ENCODE assay signal across 1 cellular context in genomic region chr12:55780695-55781094, GRCh38.
TF ChIP-seq lines count a peak whose summit lies in the region.

No MANE protein-coding gene starts in this region.

TF ChIP-seq in IMR-90, 13 proteins besides CTCF, POLR2A, EP300 and RAD21 (continued from another document):
- TF ChIP-seq FOS (IDR thresholded peaks at IDR 0.05; ENCODE audit: low read depth, low read length), result no peak
- TF ChIP-seq CEBPB (IDR thresholded peaks at IDR 0.05; ENCODE audit: low read depth, low read length), result no peak
- no peak for TF ChIP-seq NFE2L2 (IDR thresholded peaks at IDR 0.05; ENCODE audit: low read depth, low read length)
- TF ChIP-seq MXI1 (IDR thresholded peaks at IDR 0.05; ENCODE audit: borderline replicate concordance, low read depth, low read length), result no peak
- TF ChIP-seq USF2 (IDR thresholded peaks at IDR 0.05; ENCODE audit: low read depth, low read length), result no peak
- no peak for TF ChIP-seq BHLHE40 (IDR thresholded peaks at IDR 0.05; ENCODE audit: low read depth, low read length)
- TF ChIP-seq MAFK (IDR thresholded peaks at IDR 0.05; ENCODE audit: low read depth, low read length), result no peak
- no peak for TF ChIP-seq RCOR1 (IDR thresholded peaks at IDR 0.05; ENCODE audit: insufficient replicate concordance, low read length)
- no peak for TF ChIP-seq RFX5 (IDR thresholded peaks at IDR 0.05; ENCODE audit: low read depth, low read length)
- TF ChIP-seq MAZ (IDR thresholded peaks at IDR 0.05; ENCODE audit: borderline replicate concordance, low read depth, low read length), result no peak
- no peak for TF ChIP-seq CHD1 (IDR thresholded peaks at IDR 0.05; ENCODE audit: low read depth, low read length)
